30 cellular contexts compared by ENCODE assay signal in the genomic region with DNA sequence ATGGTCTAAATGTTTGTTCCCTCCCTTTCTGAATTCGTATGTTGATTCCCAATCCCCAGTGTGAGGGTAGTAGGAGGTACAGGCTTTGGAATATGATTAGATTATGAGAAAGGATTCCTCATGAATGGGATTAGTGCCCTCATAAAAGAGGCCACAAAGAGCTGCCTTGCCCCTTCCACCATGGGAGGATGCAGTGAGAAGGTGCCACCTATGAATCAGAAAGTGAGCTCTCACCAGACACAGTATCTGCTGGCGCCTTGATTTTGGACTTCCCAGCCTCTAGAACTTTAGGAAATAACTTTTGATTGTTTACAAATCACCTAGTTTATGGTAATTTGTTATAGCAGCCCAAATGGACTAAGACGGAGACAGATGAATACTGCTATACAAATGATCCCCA.
"Had no signal": no experiment of that assay in that cellular context is flagged by ENCODE, and none has a peak within 500 bp of the region (broad histone marks: within the 10 kb centered on the region; RNA-seq: fewer than 3 reads in every experiment).

No MANE protein-coding gene starts in this region.

- H3K4me3 Mint-ChIP-seq: activated CD4-positive, alpha-beta memory T cell treated with anti-CD3 and anti-CD28 coated beads for 36 hours; activated CD4-positive, alpha-beta T cell treated with anti-CD3 and anti-CD28 coated beads, Interleukin-2, amount 10 ng/mL, durations not matched to agents 24 days and 14 days; activated naive CD4-positive, alpha-beta T cell treated with anti-CD3 and anti-CD28 coated beads, Interleukin-2, amount 50 U/mL, for 24 hours; activated T-helper 1 cell treated with anti-CD3 and anti-CD28 coated beads, Interleukin-12 subunit alpha, Interleukin-12 subunit beta, Interleukin-2, Interleukin-4 antibody, amounts not matched to agents 30 ng/mL and 10 ng/mL and 1 ng/mL, durations not matched to agents 14 hours and 24 hours and 36 hours; brain; effector memory CD8-positive, alpha-beta T cell; neural crest cell; T-helper 17 cell had no signal

- ATAC-seq: effector memory CD8-positive, alpha-beta T cell; gastroesophageal sphincter; left cardiac atrium; left ventricle myocardium superior; pancreas; T-helper 17 cell had no signal

- H3K4me2 ChIP-seq: hepatocyte had no signal

- DNase-seq: activated CD4-positive, alpha-beta memory T cell treated with anti-CD3 and anti-CD28 coated beads for 36 hours; activated CD4-positive, alpha-beta T cell treated with anti-CD3 and anti-CD28 coated beads, Interleukin-2, amount 10 ng/mL, durations not matched to agents 24 days and 14 days; activated CD4-positive, CD25-positive, alpha-beta regulatory T cell treated with anti-CD3 and anti-CD28 coated beads, Interleukin-2, amount 50 U/mL, for 72 hours; activated CD8-positive, alpha-beta memory T cell treated with anti-CD3 and anti-CD28 coated beads, Interleukin-2, amount 50 U/mL, for 4 hours; activated effector memory CD4-positive, alpha-beta T cell treated with anti-CD3 and anti-CD28 coated beads, Interleukin-2, amount 50 U/mL, for 16 hours; activated T-cell treated with anti-CD3 and anti-CD28 coated beads, Interleukin-2, amount 50 U/mL, for 1 hour; anterior cingulate cortex; cerebellar nuclear complex; cortex of kidney; effector memory CD8-positive, alpha-beta T cell; erythroblast; islet precursor cell; left cardiac atrium; left ventricle myocardium superior; nucleus accumbens; pancreas; spleen; stimulated activated naive CD4-positive, alpha-beta T cell treated with Interleukin-2 at 50 U/mL for 16 hours; T-helper 17 cell; T1000; WERI-Rb-1 had no signal

- H2AFZ ChIP-seq: hepatocyte had no signal

- H3K27me3 Mint-ChIP-seq: activated CD4-positive, alpha-beta memory T cell treated with anti-CD3 and anti-CD28 coated beads for 36 hours; activated CD4-positive, alpha-beta T cell treated with anti-CD3 and anti-CD28 coated beads, Interleukin-2, amount 10 ng/mL, durations not matched to agents 24 days and 14 days; activated naive CD4-positive, alpha-beta T cell treated with anti-CD3 and anti-CD28 coated beads, Interleukin-2, amount 50 U/mL, for 24 hours; effector memory CD8-positive, alpha-beta T cell; T-helper 17 cell had no signal

- H3K9me3 ChIP-seq: gastroesophageal sphincter, pancreas, prostate gland had no signal

- H3K9me3 Mint-ChIP-seq: activated CD4-positive, alpha-beta memory T cell treated with anti-CD3 and anti-CD28 coated beads for 36 hours; activated CD4-positive, alpha-beta T cell treated with anti-CD3 and anti-CD28 coated beads, Interleukin-2, amount 10 ng/mL, durations not matched to agents 24 days and 14 days; activated naive CD4-positive, alpha-beta T cell treated with anti-CD3 and anti-CD28 coated beads, Interleukin-2, amount 50 U/mL, for 24 hours; activated T-helper 1 cell treated with anti-CD3 and anti-CD28 coated beads, Interleukin-12 subunit alpha, Interleukin-12 subunit beta, Interleukin-2, Interleukin-4 antibody, amounts not matched to agents 30 ng/mL and 10 ng/mL and 1 ng/mL, durations not matched to agents 14 hours and 24 hours and 36 hours; effector memory CD8-positive, alpha-beta T cell; neural crest cell had no signal

- H3K27me3 ChIP-seq: cardiac muscle cell, gastroesophageal sphincter, hepatocyte, pancreas, spleen, tibial nerve had no signal

- H3K27ac Mint-ChIP-seq: activated CD4-positive, alpha-beta memory T cell treated with anti-CD3 and anti-CD28 coated beads for 36 hours; activated CD4-positive, alpha-beta T cell treated with anti-CD3 and anti-CD28 coated beads, Interleukin-2, amount 10 ng/mL, durations not matched to agents 24 days and 14 days; activated naive CD4-positive, alpha-beta T cell treated with anti-CD3 and anti-CD28 coated beads, Interleukin-2, amount 50 U/mL, for 24 hours; activated T-helper 1 cell treated with anti-CD3 and anti-CD28 coated beads, Interleukin-12 subunit alpha, Interleukin-12 subunit beta, Interleukin-2, Interleukin-4 antibody, amounts not matched to agents 30 ng/mL and 10 ng/mL and 1 ng/mL, durations not matched to agents 14 hours and 24 hours and 36 hours; brain; effector memory CD8-positive, alpha-beta T cell; T-helper 17 cell had no signal

- H3K36me3 Mint-ChIP-seq: activated CD4-positive, alpha-beta memory T cell treated with anti-CD3 and anti-CD28 coated beads for 36 hours; activated naive CD4-positive, alpha-beta T cell treated with anti-CD3 and anti-CD28 coated beads, Interleukin-2, amount 50 U/mL, for 24 hours; brain had no signal

- H3K27ac ChIP-seq: cardiac muscle cell, gastroesophageal sphincter, hepatocyte, pancreas, prostate gland, tibial nerve, WERI-Rb-1 had no signal

- H3K36me3 ChIP-seq: cardiac muscle cell, gastroesophageal sphincter, pancreas, prostate gland, spleen, WERI-Rb-1 had no signal

- H3K4me3 ChIP-seq: cardiac muscle cell, gastroesophageal sphincter, hepatocyte, pancreas, prostate gland, tibial nerve had no signal
